ENCODE assay signal across 18 cellular contexts in genomic region chr7:73829505-73829904, GRCh38. TPM values are rescaled to one million over a fixed set of nuclear protein-coding genes. Genes with fewer than 3 reads are reported as not detected.
DNase-seq lines count a peak whose midpoint lies in the region; ATAC-seq and TF ChIP-seq lines count a peak whose summit lies in the region.
"Had no signal": no experiment of that assay in that cellular context is flagged by ENCODE, and none has a peak within 500 bp of the region (broad histone marks: within the 10 kb centered on the region; RNA-seq: fewer than 3 reads in every experiment).

No MANE protein-coding gene starts in this region.

- H3K9me2 ChIP-seq in HCT116 (ENCODE audit: insufficient read depth): no peaks in the 10 kb centered on the region

- BruUV-seq in HCT116 (replicated peaks; lab: Mats Ljungman, UMichigan): no TSS peak

- TF ChIP-seq CTCF in HCT116 (IDR thresholded peaks at IDR 0.05 in 2 of 3, conservative IDR thresholded peaks at IDR 0.05 in 1 of 3; ENCODE audit: borderline replicate concordance in 1 of 3, insufficient read depth in 1 of 3, low read depth in 2 of 3, low read length in 2 of 3) (no peak), body of pancreas (IDR thresholded peaks at IDR 0.05) (no peak), lower lobe of right lung (IDR thresholded peaks at IDR 0.05) (no peak), transverse colon (IDR thresholded peaks at IDR 0.05) (no peak)

- H2AFZ ChIP-seq in HCT116 (ENCODE audit: low read depth, low read length, poor library complexity, severe bottlenecking): no peak overlapping the region

- peak overlapping the region; percentile 99 for H3K4me2 ChIP-seq in HCT116 (ENCODE audit: low read length)

- RAD21 ChIA-PET in HCT116 (lab: Charles Lee; ENCODE audit: low non-redundant PET in 1 of 2, low total read pairs in 2 of 2, uncharacterized antibody in 2 of 2, unreplicated experiment in 2 of 2): interaction anchor here in 1 of 2 experiments (0.7 kb wide), 1 partner anchor 20 kb away, joined by 6 read pairs; no protein-coding TSS in a partner anchor

- no peak for TF ChIP-seq EP300 in transverse colon (IDR thresholded peaks at IDR 0.05; ENCODE audit: low read depth)

- no peaks in the 10 kb centered on the region for H3K9me3 ChIP-seq in HCT116 (ENCODE audit: control insufficient read depth in 1 of 2, insufficient read depth in 1 of 2, low read depth in 1 of 2, low read length in 2 of 2)
- no peaks in the 10 kb centered on the region for H3K9me3 ChIP-seq in body of pancreas
- no peaks in the 10 kb centered on the region for H3K9me3 ChIP-seq in lower lobe of right lung
- no peaks in the 10 kb centered on the region for H3K9me3 ChIP-seq in transverse colon
- H3K9me3 ChIP-seq: gastrocnemius medialis, thoracic aorta had no signal

- CTCF ChIA-PET in HCT116 (lab: Charles Lee): interaction anchor here (0.6 to 1.2 kb wide), 3 partner anchors 19 to 690 kb away, joined by 3 to 4 read pairs (median 4); no protein-coding TSS in a partner anchor
- CTCF ChIA-PET in activated CD8-positive, alpha-beta memory T cell treated with anti-CD3 and anti-CD28 coated beads, Interleukin-2, amount 10 ng/mL, durations not matched to agents 7 days and 5 days (lab: Charles Lee): interaction anchor here (1.0 kb wide), 1 partner anchor 25 kb away, joined by 5 read pairs; no protein-coding TSS in a partner anchor

- H3K36me3 Mint-ChIP-seq in activated CD8-positive, alpha-beta memory T cell treated with anti-CD3 and anti-CD28 coated beads, Interleukin-2, amount 10 ng/mL, durations not matched to agents 7 days and 5 days: no peaks in the 10 kb centered on the region
- H3K36me3 Mint-ChIP-seq: activated naive CD4-positive, alpha-beta T cell treated with anti-CD3 and anti-CD28 coated beads, Interleukin-2, amount 50 U/mL, for 24 hours had no signal

- no peak for TF ChIP-seq RAD21 in HCT116 (IDR thresholded peaks at IDR 0.05; ENCODE audit: low read depth)

- H4K20me1 ChIP-seq in HCT116 (ENCODE audit: insufficient read depth): no peaks in the 10 kb centered on the region

- H3K27me3 Mint-ChIP-seq in activated CD8-positive, alpha-beta memory T cell treated with anti-CD3 and anti-CD28 coated beads, Interleukin-2, amount 10 ng/mL, durations not matched to agents 7 days and 5 days: peaks cover 19% of the 10 kb centered on the region

- no peak overlapping the region for H3K4me3 Mint-ChIP-seq in activated CD8-positive, alpha-beta memory T cell treated with anti-CD3 and anti-CD28 coated beads, Interleukin-2, amount 10 ng/mL, durations not matched to agents 7 days and 5 days
- H3K4me3 Mint-ChIP-seq: activated naive CD4-positive, alpha-beta T cell treated with anti-CD3 and anti-CD28 coated beads, Interleukin-2, amount 50 U/mL, for 24 hours had no signal

- H3K4me3 ChIP-seq in HCT116 (replicated peaks in 1 of 2; ENCODE audit: low read depth in 1 of 2, low read length in 2 of 2) (no peak overlapping the region), body of pancreas (no peak overlapping the region), lower lobe of right lung (no peak overlapping the region), transverse colon (peak overlapping the region in 2 of 4 donors; percentile 56 to 62)
- H3K4me3 ChIP-seq: gastrocnemius medialis, SK-N-MC, thoracic aorta had no signal

- H3K9me3 Mint-ChIP-seq in activated CD8-positive, alpha-beta memory T cell treated with anti-CD3 and anti-CD28 coated beads, Interleukin-2, amount 10 ng/mL, durations not matched to agents 7 days and 5 days (ENCODE audit: low read depth): no peaks in the 10 kb centered on the region
- H3K9me3 Mint-ChIP-seq: activated B cell treated with CpG ODN at 0.5 μM for 24 hours; activated naive CD4-positive, alpha-beta T cell treated with anti-CD3 and anti-CD28 coated beads, Interleukin-2, amount 50 U/mL, for 24 hours had no signal

- POLR2A ChIA-PET in HCT116 (lab: Charles Lee): interaction anchor here (0.9 to 5.4 kb wide), 8 partner anchors 11 to 89 kb away, joined by 3 to 43 read pairs (median 4); partner anchors contain the start of genes ABHD11, CLDN3 and METTL27

- peaks cover 23% of the 10 kb centered on the region for H3K79me2 ChIP-seq in HCT116 (ENCODE audit: insufficient read depth, low read length)

- H3K27ac Mint-ChIP-seq in activated CD8-positive, alpha-beta memory T cell treated with anti-CD3 and anti-CD28 coated beads, Interleukin-2, amount 10 ng/mL, durations not matched to agents 7 days and 5 days: no peak overlapping the region
- H3K27ac Mint-ChIP-seq: activated B cell treated with CpG ODN at 0.5 μM for 24 hours; activated naive CD4-positive, alpha-beta T cell treated with anti-CD3 and anti-CD28 coated beads, Interleukin-2, amount 50 U/mL, for 24 hours had no signal

- peaks cover 26% of the 10 kb centered on the region for H3K4me1 Mint-ChIP-seq in activated CD8-positive, alpha-beta memory T cell treated with anti-CD3 and anti-CD28 coated beads, Interleukin-2, amount 10 ng/mL, durations not matched to agents 7 days and 5 days

- no peak for ATAC-seq in HCT116
- no peak for ATAC-seq in body of pancreas
- ATAC-seq in lower lobe of right lung: no peak
- no peak for ATAC-seq in activated CD8-positive, alpha-beta memory T cell treated with anti-CD3 and anti-CD28 coated beads, Interleukin-2, amount 10 ng/mL, durations not matched to agents 7 days and 5 days
- ATAC-seq: gastrocnemius medialis had no signal

- TF ChIP-seq POLR2A in HCT116 (IDR thresholded peaks at IDR 0.05; ENCODE audit: borderline replicate concordance, extremely low read depth, insufficient read depth, insufficient read length) (no peak), body of pancreas (IDR thresholded peaks at IDR 0.05) (peak in 1 of 3 donors; percentile 33), transverse colon (IDR thresholded peaks at IDR 0.05) (no peak)

- intact Hi-C loops in HCT116 (cut with micrococcal nuclease): no loop called here
- intact Hi-C loops in body of pancreas (cut with DNase I): no loop called here
- intact Hi-C loops in lower lobe of right lung (cut with DNase I): no loop called here
- intact Hi-C loops in transverse colon (cut with DNase I; ENCODE audit: low total_unique reads): no loop called here

- H3K27ac ChIP-seq in HCT116 (ENCODE audit: low read depth, low read length) (peak overlapping the region; percentile 96), body of pancreas (peak overlapping the region; percentile 96 to 100 (median 99)), lower lobe of right lung (peak overlapping the region; percentile 88), transverse colon (peak overlapping the region; percentile 87 to 98 (median 93))
- H3K27ac ChIP-seq: gastrocnemius medialis, SK-N-MC, thoracic aorta had no signal

- in situ Hi-C loops in transverse colon (cut with MboI; ENCODE audit: low pct_ligation_motif_present in 1 of 4, low pct_unique_long_range_greater_than_20kb in 1 of 4, low sequenced_read_pairs in 3 of 4) (no loop called here), ACHN (cut with HindIII; ENCODE audit: low pct_ligation_motif_present, low pct_unique_long_range_greater_than_20kb, low sequenced_read_pairs) (no loop called here)

- DNase-seq in HCT116 (ENCODE audit: low read depth, low spot score): no peak
- DNase-seq in body of pancreas: no peak
- DNase-seq in lower lobe of right lung: no peak
- DNase-seq in transverse colon: peak; percentile 59
- DNase-seq in ACHN: no peak
- no peak for DNase-seq in activated CD8-positive, alpha-beta memory T cell treated with anti-CD3 and anti-CD28 coated beads, Interleukin-2, amount 10 ng/mL, durations not matched to agents 7 days and 5 days
- DNase-seq in NCI-H524 treated with DMSO at 0.1 percent for 48 hours (lab: John Stamatoyannopoulos, UW): no peak
- DNase-seq: activated B cell treated with CpG ODN at 0.5 μM for 24 hours; activated CD8-positive, alpha-beta memory T cell treated with anti-CD3 and anti-CD28 coated beads, Interleukin-2, amount 50 U/mL, for 4 hours; gastrocnemius medialis; MV-4-11; NK-92 treated with Interleukin-12 subunit alpha and Interleukin-12 subunit beta, amount 100 ng/mL, for 24 hours; stimulated activated CD4-positive, alpha-beta T cell treated with anti-CD3 and anti-CD28 coated beads, Interleukin-1b, Interleukin-23, amount 100 ng/mL, for 48 hours had no signal

- 0 out of 4 replicates have a peak, but pooled peaks cover 0 to 7% of the 10 kb centered on the region in 2 experiments for H3K36me3 ChIP-seq in HCT116 (ENCODE audit: control insufficient read depth in 1 of 2, insufficient read depth in 2 of 2, low read length in 2 of 2)
- no peaks in the 10 kb centered on the region for H3K36me3 ChIP-seq in body of pancreas (replicated peaks in 1 of 2; ENCODE audit: insufficient read depth in 1 of 2, low read depth in 2 of 2)
- H3K36me3 ChIP-seq in lower lobe of right lung: no peaks in the 10 kb centered on the region
- H3K36me3 ChIP-seq in transverse colon: no peaks in the 10 kb centered on the region
- H3K36me3 ChIP-seq: gastrocnemius medialis, thoracic aorta had no signal

- peak overlapping the region; percentile 99 for H3K9ac ChIP-seq in HCT116 (ENCODE audit: low read length)

- H3K4me1 ChIP-seq in HCT116 (ENCODE audit: control insufficient read depth in 1 of 2, insufficient read depth in 2 of 2, low read length in 2 of 2) (peaks cover 73 to 97% of the 10 kb centered on the region in 2 experiments), body of pancreas (peaks cover 73% of the 10 kb centered on the region), lower lobe of right lung (peaks cover 39% of the 10 kb centered on the region), transverse colon (peaks cover 15 to 56% (median 37%) of the 10 kb centered on the region in 4 donors)

- H3K27me3 ChIP-seq in HCT116 (ENCODE audit: insufficient read depth, low read length) (no peaks in the 10 kb centered on the region), body of pancreas (no peaks in the 10 kb centered on the region), lower lobe of right lung (ENCODE audit: low read depth) (peaks cover 4% of the 10 kb centered on the region), transverse colon (no peaks in the 10 kb centered on the region)
- H3K27me3 ChIP-seq: gastrocnemius medialis had no signal

- WGBS in body of pancreas, 2 donors: 49 to 66% methylated on average over 7 of the region's 7 CpGs
- 0 to 25% methylated on average over 2 to 7 of the region's 7 CpGs for WGBS in transverse colon (ENCODE audit: low coverage in 1 of 2), 2 donors

RNA-seq across cellular contexts. Expression of gene CLDN4, which starts 1.3 kb away (rescaled TPM):
- total RNA-seq in HCT116 (2021; ENCODE audit: unreplicated experiment) (234 TPM), body of pancreas (10 to 100 TPM; 65.6 to 76.8 TPM), lower lobe of right lung (116 TPM), transverse colon (1,000 to 10,000 TPM in 1 of 4 donors, 100 to 1,000 TPM in 3; 555 to 1,122 (median 815) TPM)
- polyA plus RNA-seq in HCT116 (2012): 401 and 646 TPM in 2 replicates
- under 1 TPM; 0.09 to 0.12 TPM for total RNA-seq in activated CD8-positive, alpha-beta memory T cell treated with anti-CD3 and anti-CD28 coated beads, Interleukin-2, amount 10 ng/mL, durations not matched to agents 7 days and 5 days
- total RNA-seq: activated B cell treated with CpG ODN at 0.5 μM for 24 hours had no signal

RNA-seq across cellular contexts. Expression of gene METTL27, which starts 12.8 kb away (rescaled TPM):
- 30.4 TPM for total RNA-seq in HCT116 (2021; ENCODE audit: unreplicated experiment)
- 36.9 and 40.2 TPM in 2 replicates for polyA plus RNA-seq in HCT116 (2012)
- 1 to 10 TPM; 2.1 to 3.3 TPM for total RNA-seq in body of pancreas
- total RNA-seq in lower lobe of right lung: 4.0 TPM
- 10 to 100 TPM in 1 of 4 donors, 1 to 10 TPM in 3; 2.6 to 29.5 (median 5.1) TPM for total RNA-seq in transverse colon
- total RNA-seq in activated CD8-positive, alpha-beta memory T cell treated with anti-CD3 and anti-CD28 coated beads, Interleukin-2, amount 10 ng/mL, durations not matched to agents 7 days and 5 days: under 1 TPM in 1 of 2 experiments, not detected in 1; 0.55 TPM

RNA-seq across cellular contexts. Expression of gene TMEM270, which starts 31.5 kb away (rescaled TPM):
- total RNA-seq in HCT116 (2021; ENCODE audit: unreplicated experiment) (1.1 TPM), body of pancreas (not detected), lower lobe of right lung (not detected), transverse colon (not detected)
- polyA plus RNA-seq in HCT116 (2012): 0.81 and 0.85 TPM in 2 replicates
- total RNA-seq in activated CD8-positive, alpha-beta memory T cell treated with anti-CD3 and anti-CD28 coated beads, Interleukin-2, amount 10 ng/mL, durations not matched to agents 7 days and 5 days: not detected
- total RNA-seq: activated B cell treated with CpG ODN at 0.5 μM for 24 hours, gastrocnemius medialis, mucosa of gallbladder, renal cortical epithelial cell, thoracic aorta had no signal

RNA-seq across cellular contexts. Expression of gene CLDN3, which starts 59.4 kb away (rescaled TPM):
- total RNA-seq in HCT116 (2021; ENCODE audit: unreplicated experiment) (19.2 TPM), body of pancreas (100 to 1,000 TPM in 1 of 2 donors, 10 to 100 TPM in 1; 94.2 to 150 TPM), lower lobe of right lung (12.8 TPM), transverse colon (1,000 to 10,000 TPM in 3 of 4 donors, 100 to 1,000 TPM in 1; 672 to 1,662 (median 1,512) TPM)
- polyA plus RNA-seq in HCT116 (2012): 41.6 and 56.2 TPM in 2 replicates
- not detected for total RNA-seq in activated CD8-positive, alpha-beta memory T cell treated with anti-CD3 and anti-CD28 coated beads, Interleukin-2, amount 10 ng/mL, durations not matched to agents 7 days and 5 days
- total RNA-seq: activated B cell treated with CpG ODN at 0.5 μM for 24 hours, thoracic aorta had no signal

Comparison
In these comparisons a context has a peak if more than half of its experiments do, and no peak if none do; other contexts are left out.
1. RNA of gene CLDN4, which starts 1.3 kb away (total RNA-seq): 555 to 1,122 TPM in transverse colon, 234 TPM in HCT116 (single experiment), 116 TPM in lower lobe of right lung (single experiment) and 65.6 to 76.8 TPM in body of pancreas; 0.09 to 0.12 TPM in activated CD8-positive, alpha-beta memory T cell treated with anti-CD3 and anti-CD28 coated beads, Interleukin-2, amount 10 ng/mL, durations not matched to agents 7 days and 5 days; every median in the first group is over 10 times any median in the second.
2. Peak in every context shown above with its lines, with median percentiles within 50 percentile points of each other: H3K27ac ChIP-seq.